Comparison of ENCODE assay signal across 9 cellular contexts in the genomic region with DNA sequence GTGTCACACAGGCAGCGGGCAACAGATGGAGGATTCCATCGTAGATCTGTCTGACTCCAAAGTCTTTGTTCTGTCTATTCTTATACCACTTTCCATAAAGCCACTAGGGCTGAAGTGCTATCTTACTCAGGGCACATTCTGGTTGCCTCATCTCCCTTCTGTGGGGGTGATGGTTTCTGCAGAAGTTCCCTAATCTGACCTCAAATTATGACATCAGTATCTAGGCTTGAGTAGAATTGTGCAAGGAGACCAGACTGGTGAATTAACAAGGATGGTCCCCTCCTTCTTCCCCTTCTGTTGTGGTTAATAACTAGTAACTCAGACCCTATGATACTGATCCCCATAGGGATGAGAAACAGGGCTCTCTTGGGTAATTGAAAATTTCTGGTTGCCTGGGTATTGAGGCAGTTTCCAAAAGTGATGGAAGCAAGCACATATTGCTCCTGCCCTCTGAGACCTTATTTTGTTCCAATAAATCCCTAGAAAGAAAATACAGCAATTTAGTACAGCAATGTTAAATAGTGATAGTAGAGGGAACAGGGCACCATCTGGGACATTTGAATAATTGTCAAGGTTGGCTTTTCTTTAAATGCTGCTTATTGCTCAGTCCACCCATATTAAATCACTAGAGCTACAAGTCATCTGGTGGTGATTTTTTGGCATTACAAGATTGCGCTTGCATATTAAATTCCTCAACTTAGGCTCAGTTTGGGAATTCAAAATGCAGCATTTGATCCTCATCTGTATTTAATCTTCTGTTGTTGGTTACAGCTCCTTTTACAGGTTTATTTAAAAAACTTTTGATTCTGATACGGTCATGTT. TPM values are rescaled to one million over a fixed set of nuclear protein-coding genes. Genes with fewer than 3 reads are reported as not detected.
A peak's percentile ranks its signal among the peaks of the same experiment; 100 is the strongest.
DNase-seq lines count a peak whose midpoint lies in the region; ATAC-seq and TF ChIP-seq lines count a peak whose summit lies in the region.
"Had no signal": no experiment of that assay in that cellular context is flagged by ENCODE, and none has a peak within 500 bp of the region (broad histone marks: within the 10 kb centered on the region; RNA-seq: fewer than 3 reads in every experiment).

No MANE protein-coding gene starts in this region.

- H3K27me3 ChIP-seq in naive thymus-derived CD4-positive, alpha-beta T cell (ENCODE audit: control insufficient read depth in 2 of 2, insufficient read depth in 2 of 2, low read length in 2 of 2): no peaks in the 10 kb centered on the region

- no peaks in the 10 kb centered on the region for H3K36me3 Mint-ChIP-seq in WTC11
- H3K36me3 Mint-ChIP-seq in naive thymus-derived CD4-positive, alpha-beta T cell: no peaks in the 10 kb centered on the region

- H3K4me3 Mint-ChIP-seq in WTC11: no peak overlapping the region
- no peak overlapping the region for H3K4me3 Mint-ChIP-seq in naive thymus-derived CD4-positive, alpha-beta T cell

- ATAC-seq in HG03354 (IDR thresholded peaks at IDR 0.05; ENCODE audit: poor library complexity, severe bottlenecking, unreplicated experiment): peak; percentile 71
- no peak for ATAC-seq in WTC11
- peak; percentile 88 for ATAC-seq in naive thymus-derived CD4-positive, alpha-beta T cell

- H3K4me3 ChIP-seq in naive thymus-derived CD4-positive, alpha-beta T cell (ENCODE audit: low read length): no peak overlapping the region

- POLR2A ChIA-PET in WTC11 (lab: Charles Lee): no interaction called here
- POLR2A ChIA-PET in naive thymus-derived CD4-positive, alpha-beta T cell (lab: Charles Lee): no interaction called here

- peaks cover 32% of the 10 kb centered on the region for H3K4me1 Mint-ChIP-seq in WTC11
- H3K4me1 Mint-ChIP-seq in naive thymus-derived CD4-positive, alpha-beta T cell: peaks cover 0 to 5% (median 0%) of the 10 kb centered on the region in 7 donors

- no peak overlapping the region for H3K27ac ChIP-seq in naive thymus-derived CD4-positive, alpha-beta T cell (ENCODE audit: low read depth, low read length)

- H3K27ac Mint-ChIP-seq in WTC11: peak overlapping the region; percentile 45; the same call in 1 of the 2 replicates
- H3K27ac Mint-ChIP-seq in naive thymus-derived CD4-positive, alpha-beta T cell: no peak overlapping the region

- H3K27me3 Mint-ChIP-seq in WTC11 (ENCODE audit: low read depth): no peaks in the 10 kb centered on the region
- H3K27me3 Mint-ChIP-seq in naive thymus-derived CD4-positive, alpha-beta T cell: peaks cover 0 to 4% (median 0%) of the 10 kb centered on the region in 5 donors

- no peaks in the 10 kb centered on the region for H3K9me3 Mint-ChIP-seq in WTC11
- H3K9me3 Mint-ChIP-seq in naive thymus-derived CD4-positive, alpha-beta T cell: no peaks in the 10 kb centered on the region

- TF ChIP-seq CTCF in GM10266 (IDR thresholded peaks at IDR 0.05; ENCODE audit: control insufficient read depth, insufficient read depth, low read depth, missing control alignments): no peak
- no peak for TF ChIP-seq CTCF in WTC11 (IDR thresholded peaks at IDR 0.05)

- CTCF ChIA-PET in WTC11 (lab: Charles Lee): no interaction called here
- CTCF ChIA-PET in naive thymus-derived CD4-positive, alpha-beta T cell (lab: Charles Lee): no interaction called here

- no peaks in the 10 kb centered on the region for H3K4me1 ChIP-seq in naive thymus-derived CD4-positive, alpha-beta T cell (ENCODE audit: control insufficient read depth in 2 of 2, insufficient read depth in 2 of 2, low read length in 2 of 2)

- H3K9me3 ChIP-seq in naive thymus-derived CD4-positive, alpha-beta T cell (ENCODE audit: control insufficient read depth in 2 of 3, low read length in 3 of 3): no peaks in the 10 kb centered on the region

- intact Hi-C loops in naive thymus-derived CD4-positive, alpha-beta T cell (cut with micrococcal nuclease): loop anchor here in 1 of 2 donors (2.0 kb wide), 1 partner anchor 57 kb away; a partner anchor contains a TSS

- no peaks in the 10 kb centered on the region for H3K36me3 ChIP-seq in naive thymus-derived CD4-positive, alpha-beta T cell (ENCODE audit: control insufficient read depth in 2 of 3, insufficient read depth in 3 of 3, low read length in 3 of 3)

- DNase-seq in GM10266 (ENCODE audit: extremely low spot score): peak; percentile 12
- no peak for DNase-seq in WTC11 (ENCODE audit: low spot score)
- no peak for DNase-seq in naive thymus-derived CD4-positive, alpha-beta T cell
- DNase-seq in activated CD8-positive, alpha-beta memory T cell treated with anti-CD3 and anti-CD28 coated beads for 24 hours: no peak
- DNase-seq in T1000 (lab: John Stamatoyannopoulos, UW): no peak
- no peak for DNase-seq in stimulated activated naive CD4-positive, alpha-beta T cell treated with Interleukin-2 at 50 U/mL for 16 hours (lab: John Stamatoyannopoulos, UW)
- no peak for DNase-seq in activated CD4-positive, alpha-beta T cell treated with anti-CD3 and anti-CD28 coated beads, Interleukin-2, amount 50 U/mL, for 4 hours
- DNase-seq: SHP77 had no signal

TF ChIP-seq in WTC11, 78 proteins besides CTCF, POLR2A, EP300 and RAD21:
- TF ChIP-seq GTF2I (CRISPR knock-in tag; conservative IDR thresholded peaks at IDR 0.05): no peak
TF ChIP-seq in WTC11: peak in this region for 0.

RNA-seq across cellular contexts. Expression of a gene that starts 57.3 kb away (rescaled TPM):
- 164 to 184 TPM (median 171 TPM) in 3 replicates for total RNA-seq in WTC11 (2021)
- total RNA-seq in naive thymus-derived CD4-positive, alpha-beta T cell: 10 to 100 TPM; 21.2 to 75.8 (median 25.4) TPM
- 10 to 100 TPM; 24.4 to 31.4 TPM for polyA plus RNA-seq in naive thymus-derived CD4-positive, alpha-beta T cell
